In genomic region chr4:174069848-174070330, GRCh38 we compare ENCODE assay signal across 1 cellular context.
TF ChIP-seq lines count a peak whose summit lies in the region.

No MANE protein-coding gene starts in this region.

TF ChIP-seq in SK-N-SH, 30 proteins besides CTCF, POLR2A, EP300 and RAD21 (continued from another document):
- no peak for TF ChIP-seq EZH2phosphoT487 (IDR thresholded peaks at IDR 0.05; ENCODE audit: borderline replicate concordance, low read depth)
- TF ChIP-seq MXI1 (IDR thresholded peaks at IDR 0.05; ENCODE audit: low read depth, low read length) = peak; percentile 42; the same call in 1 of the 2 replicates
- TF ChIP-seq RCOR1 (IDR thresholded peaks at IDR 0.05; ENCODE audit: low read length) = peak; percentile 67
- no peak for TF ChIP-seq GABPA (IDR thresholded peaks at IDR 0.05; ENCODE audit: low read depth)
- TF ChIP-seq FOXJ3 (CRISPR knock-in tag; IDR thresholded peaks at IDR 0.05) = peak; percentile 98
- TF ChIP-seq SMC3 (IDR thresholded peaks at IDR 0.05; ENCODE audit: low read depth, low read length) = peak; percentile 17; the same call in 1 of the 2 replicates
- TF ChIP-seq GATA2 (CRISPR knock-in tag; IDR thresholded peaks at IDR 0.05) = peak; percentile 97
- TF ChIP-seq FOXM1 (IDR thresholded peaks at IDR 0.05; ENCODE audit: low read depth) = peak; percentile 84
- peak; percentile 72 for TF ChIP-seq NFIC (IDR thresholded peaks at IDR 0.05; ENCODE audit: borderline replicate concordance)
- TF ChIP-seq PBX3 (IDR thresholded peaks at IDR 0.05) = peak; percentile 77
- peak; percentile 27 for TF ChIP-seq JUND (IDR thresholded peaks at IDR 0.05)
- TF ChIP-seq FOSL2 (IDR thresholded peaks at IDR 0.05; ENCODE audit: borderline replicate concordance, low read depth) = no peak
- TF ChIP-seq IRF3 (IDR thresholded peaks at IDR 0.05; ENCODE audit: low read depth, low read length) = no peak
- no peak for TF ChIP-seq ZBTB33 (IDR thresholded peaks at IDR 0.05; ENCODE audit: borderline replicate concordance, low read depth)
- TF ChIP-seq SIN3A (IDR thresholded peaks at IDR 0.05; ENCODE audit: borderline replicate concordance, low read depth, low read length) = 0 out of 2 replicates have a peak, but pooled peaks have one; percentile 39
- no peak for TF ChIP-seq NRF1 (IDR thresholded peaks at IDR 0.05; ENCODE audit: low read depth, low read length)
- no peak for TF ChIP-seq RXRA (IDR thresholded peaks at IDR 0.05; ENCODE audit: borderline replicate concordance, low read depth)
- TF ChIP-seq MAX (IDR thresholded peaks at IDR 0.05; ENCODE audit: low read depth) = no peak
TF ChIP-seq in SK-N-SH: peak in this region for 14.
